Comparison of ENCODE assay signal across 8 cellular contexts in genomic region chr5:93621340-93621872, GRCh38. TPM values are rescaled to one million over a fixed set of nuclear protein-coding genes. Genes with fewer than 3 reads are reported as not detected.
DNase-seq lines count a peak whose midpoint lies in the region; ATAC-seq and TF ChIP-seq lines count a peak whose summit lies in the region.

No MANE protein-coding gene starts in this region.

- POLR2A ChIA-PET in PC-9 (lab: Charles Lee; ENCODE audit: unreplicated experiment) (interaction anchor here (0.6 to 0.7 kb wide), 3 partner anchors 21 to 446 kb away, joined by 3 to 7 read pairs (median 4); no protein-coding TSS in a partner anchor), GM10248 (lab: Yijun Ruan, JAX) (no interaction called here)

- intact Hi-C loops in PC-9 (cut with micrococcal nuclease; ENCODE audit: unreplicated experiment): no loop called here

- TF ChIP-seq CTCF in PC-9 (conservative IDR thresholded peaks at IDR 0.05) (no peak), cardiac fibroblast (IDR thresholded peaks at IDR 0.05; ENCODE audit: low read depth, low read length) (no peak), GM10248 (IDR thresholded peaks at IDR 0.05; ENCODE audit: control extremely low read depth, extremely low read depth, low read depth, missing control alignments) (no peak)

- no peaks in the 10 kb centered on the region for H4K20me1 ChIP-seq in PC-9 (ENCODE audit: insufficient read depth)

- H3K9me3 ChIP-seq in PC-9 (ENCODE audit: insufficient read depth, low read depth): no peaks in the 10 kb centered on the region

- CTCF ChIA-PET in PC-9 (lab: Charles Lee) (no interaction called here), GM10248 (lab: Yijun Ruan, JAX) (interaction anchor here (1.4 to 5.3 kb wide), 4 partner anchors 13 to 182 kb away, joined by 3 to 33 read pairs (median 10); no protein-coding TSS in a partner anchor)

- 0 out of 2 replicates have a peak, but pooled peaks cover 5% of the 10 kb centered on the region for H3F3A ChIP-seq in PC-9 (ENCODE audit: insufficient read depth, low read depth)

- BruUV-seq in PC-9 (replicated peaks; lab: Mats Ljungman, UMichigan): no TSS peak

- H3K27ac Mint-ChIP-seq in T-helper 1 cell treated with Interleukin-12 subunit alpha and Interleukin-12 subunit beta and Interleukin-4 antibody, amounts not matched to agents 30 μg/mL and 1 μg/mL, for 36 hours: no peak overlapping the region

- H3K27me3 Mint-ChIP-seq in T-helper 1 cell treated with Interleukin-12 subunit alpha and Interleukin-12 subunit beta and Interleukin-4 antibody, amounts not matched to agents 30 μg/mL and 1 μg/mL, for 36 hours (ENCODE audit: low read depth): peaks cover 61% of the 10 kb centered on the region

- H3K4me1 ChIP-seq in PC-9 (replicated peaks; ENCODE audit: insufficient read depth): peaks cover 13% of the 10 kb centered on the region

- peak overlapping the region; percentile 98 for H3K4me2 ChIP-seq in PC-9

- peak overlapping the region; percentile 11; the same call in 1 of the 2 replicates for H3K27ac ChIP-seq in PC-9

- peak overlapping the region; percentile 98 for H2AFZ ChIP-seq in PC-9

- H3K9me3 Mint-ChIP-seq in T-helper 1 cell treated with Interleukin-12 subunit alpha and Interleukin-12 subunit beta and Interleukin-4 antibody, amounts not matched to agents 30 μg/mL and 1 μg/mL, for 36 hours: no peaks in the 10 kb centered on the region

- H3K79me2 ChIP-seq in PC-9 (ENCODE audit: low read depth): no peaks in the 10 kb centered on the region

- H3K4me1 Mint-ChIP-seq in T-helper 1 cell treated with Interleukin-12 subunit alpha and Interleukin-12 subunit beta and Interleukin-4 antibody, amounts not matched to agents 30 μg/mL and 1 μg/mL, for 36 hours (ENCODE audit: low read depth): peaks cover 14% of the 10 kb centered on the region

- no peaks in the 10 kb centered on the region; the same call in 1 of the 2 replicates for H3K9me2 ChIP-seq in PC-9 (ENCODE audit: insufficient read depth)

- no peaks in the 10 kb centered on the region for H3K36me3 Mint-ChIP-seq in T-helper 1 cell treated with Interleukin-12 subunit alpha and Interleukin-12 subunit beta and Interleukin-4 antibody, amounts not matched to agents 30 μg/mL and 1 μg/mL, for 36 hours (ENCODE audit: low read depth)

- peak; percentile 8 for ATAC-seq in HG03196 (IDR thresholded peaks at IDR 0.05; ENCODE audit: unreplicated experiment)

- peak overlapping the region; percentile 4 for H3K4me3 Mint-ChIP-seq in T-helper 1 cell treated with Interleukin-12 subunit alpha and Interleukin-12 subunit beta and Interleukin-4 antibody, amounts not matched to agents 30 μg/mL and 1 μg/mL, for 36 hours

- H3K27me3 ChIP-seq in PC-9 (ENCODE audit: insufficient read depth, low read depth): no peaks in the 10 kb centered on the region

- no peak for DNase-seq in T-helper 1 cell
- peak; percentile 53 to 73 for DNase-seq in PC-9
- DNase-seq in cardiac fibroblast (ENCODE audit: low read depth in 2 of 2): peak; percentile 65 to 70
- DNase-seq in iris pigment epithelial cell (ENCODE audit: low read depth): peak; percentile 79
- DNase-seq in skeletal muscle cell (ENCODE audit: low read depth): no peak
- no peak for DNase-seq in GM10248 (ENCODE audit: extremely low spot score)

- H3K36me3 ChIP-seq in PC-9 (ENCODE audit: low read depth): no peaks in the 10 kb centered on the region

- H3K4me3 ChIP-seq in PC-9: peak overlapping the region; percentile 90
- H3K4me3 ChIP-seq in cardiac fibroblast (replicated peaks in 1 of 2; ENCODE audit: low read depth in 2 of 2, low read length in 2 of 2): peak overlapping the region; percentile 65 to 70
- H3K4me3 ChIP-seq in skeletal muscle cell (ENCODE audit: low read depth, low read length): peak overlapping the region; percentile 68

RNA-seq across cellular contexts. Expression of gene NR2F1, which starts 38.4 kb away (rescaled TPM):
- 1.1 and 1.3 TPM in 2 replicates for total RNA-seq in PC-9 (2021)

RNA-seq across cellular contexts. Expression of gene NR2F1-AS1, which starts 40.4 kb away (rescaled TPM):
- total RNA-seq in PC-9 (2021): 5.9 and 6.0 TPM in 2 replicates

Comparison
In these comparisons a context has a peak if more than half of its experiments do, and no peak if none do; other contexts are left out.
1. DNase-seq: peak in PC-9 (2 of 2), cardiac fibroblast (2 of 2) and iris pigment epithelial cell (single experiment); none in T-helper 1 cell (0 of 5), skeletal muscle cell (single experiment) and GM10248 (single experiment).
2. Peak in every context shown above with its lines, with median percentiles within 50 percentile points of each other: H3K4me3 ChIP-seq.